ENCODE assay signal across 1 cellular context in genomic region chr4:53365486-53366300, GRCh38.
TF ChIP-seq lines count a peak whose summit lies in the region.

SCFD2 (minus strand) TSS chr4:53366061.

TF ChIP-seq in HepG2, 621 proteins besides CTCF, POLR2A, EP300 and RAD21 (continued from another document and continues in another):
- TF ChIP-seq ZNF407 (CRISPR knock-in tag; IDR thresholded peaks at IDR 0.05; ENCODE audit: not compliant biosample characterization) (peak; percentile 66), ZNF619 (CRISPR knock-in tag; IDR thresholded peaks at IDR 0.05) (peak; percentile 33; the same call in 1 of the 2 replicates), JUNB (CRISPR knock-in tag; IDR thresholded peaks at IDR 0.05; ENCODE audit: borderline replicate concordance) (no peak), MEIS1 (CRISPR knock-in tag; IDR thresholded peaks at IDR 0.05; ENCODE audit: borderline replicate concordance) (peak; percentile 17; the same call in 1 of the 2 replicates), ZNF558 (CRISPR knock-in tag; IDR thresholded peaks at IDR 0.05; ENCODE audit: borderline replicate concordance) (no peak), ZNF512B (CRISPR knock-in tag; IDR thresholded peaks at IDR 0.05; ENCODE audit: borderline replicate concordance) (no peak), ZIK1 (CRISPR knock-in tag; IDR thresholded peaks at IDR 0.05; ENCODE audit: borderline replicate concordance, low read depth) (peak; percentile 30; the same call in 1 of the 2 replicates), ZNF781 (CRISPR knock-in tag; IDR thresholded peaks at IDR 0.05; ENCODE audit: borderline replicate concordance, not compliant biosample characterization) (peak; percentile 35), GFI1 (CRISPR knock-in tag; IDR thresholded peaks at IDR 0.05; ENCODE audit: borderline replicate concordance) (0 out of 2 replicates have a peak, but pooled peaks have one; percentile 25), ZBTB14 (CRISPR knock-in tag; IDR thresholded peaks at IDR 0.05) (no peak; the same call in 1 of the 2 replicates), ZNF354B (CRISPR knock-in tag; IDR thresholded peaks at IDR 0.05) (no peak; the same call in 1 of the 2 replicates), TRAFD1 (CRISPR knock-in tag; IDR thresholded peaks at IDR 0.05; ENCODE audit: borderline replicate concordance) (no peak), EEA1 (CRISPR knock-in tag; IDR thresholded peaks at IDR 0.05; ENCODE audit: borderline replicate concordance) (0 out of 2 replicates have a peak, but pooled peaks have one; percentile 24), RNF2 (conservative IDR thresholded peaks at IDR 0.05; ENCODE audit: low read depth) (peak; percentile 36; the same call in 1 of the 2 replicates), ZBTB20 (CRISPR knock-in tag; IDR thresholded peaks at IDR 0.05; ENCODE audit: borderline replicate concordance, low read depth) (peak; percentile 36; the same call in 1 of the 2 replicates), ZFP91 (CRISPR knock-in tag; IDR thresholded peaks at IDR 0.05; ENCODE audit: borderline replicate concordance) (peak; percentile 90; the same call in 1 of the 2 replicates), MEIS2 (CRISPR knock-in tag; IDR thresholded peaks at IDR 0.05) (peak; percentile 89), ZNF414 (CRISPR knock-in tag; IDR thresholded peaks at IDR 0.05) (0 out of 2 replicates have a peak, but pooled peaks have one; percentile 34), BCL6 (CRISPR knock-in tag; IDR thresholded peaks at IDR 0.05) (no peak; the same call in 1 of the 2 replicates), ZNF609 (CRISPR knock-in tag; IDR thresholded peaks at IDR 0.05; ENCODE audit: borderline replicate concordance) (peak; percentile 45; the same call in 1 of the 2 replicates), ZMAT3 (CRISPR knock-in tag; conservative IDR thresholded peaks at IDR 0.05) (no peak), ZSCAN31 (CRISPR knock-in tag; IDR thresholded peaks at IDR 0.05; ENCODE audit: low read depth) (no peak), ZGPAT (CRISPR knock-in tag; IDR thresholded peaks at IDR 0.05) (peak; percentile 53; the same call in 1 of the 2 replicates), SOX5 (CRISPR knock-in tag; IDR thresholded peaks at IDR 0.05; ENCODE audit: borderline replicate concordance) (peak; percentile 19; the same call in 1 of the 2 replicates), CREB1 (IDR thresholded peaks at IDR 0.05) (peak; percentile 97), CREB1 (CRISPR knock-in tag; IDR thresholded peaks at IDR 0.05) (peak; percentile 99), ZFX (CRISPR knock-in tag; IDR thresholded peaks at IDR 0.05; ENCODE audit: low read depth) (peak; percentile 73), PHF8 (CRISPR knock-in tag; IDR thresholded peaks at IDR 0.05) (peak; percentile 57; the same call in 1 of the 2 replicates), SAFB2 (CRISPR knock-in tag; IDR thresholded peaks at IDR 0.05; ENCODE audit: borderline replicate concordance, low read depth) (no peak), ZNF773 (CRISPR knock-in tag; IDR thresholded peaks at IDR 0.05; ENCODE audit: borderline replicate concordance) (no peak), FOXC1 (CRISPR knock-in tag; IDR thresholded peaks at IDR 0.05; ENCODE audit: borderline replicate concordance) (no peak; the same call in 1 of the 2 replicates), THYN1 (CRISPR knock-in tag; IDR thresholded peaks at IDR 0.05; ENCODE audit: borderline replicate concordance, low read depth) (no peak)
